Comparison of ENCODE assay signal across 15 cellular contexts in the genomic region with DNA sequence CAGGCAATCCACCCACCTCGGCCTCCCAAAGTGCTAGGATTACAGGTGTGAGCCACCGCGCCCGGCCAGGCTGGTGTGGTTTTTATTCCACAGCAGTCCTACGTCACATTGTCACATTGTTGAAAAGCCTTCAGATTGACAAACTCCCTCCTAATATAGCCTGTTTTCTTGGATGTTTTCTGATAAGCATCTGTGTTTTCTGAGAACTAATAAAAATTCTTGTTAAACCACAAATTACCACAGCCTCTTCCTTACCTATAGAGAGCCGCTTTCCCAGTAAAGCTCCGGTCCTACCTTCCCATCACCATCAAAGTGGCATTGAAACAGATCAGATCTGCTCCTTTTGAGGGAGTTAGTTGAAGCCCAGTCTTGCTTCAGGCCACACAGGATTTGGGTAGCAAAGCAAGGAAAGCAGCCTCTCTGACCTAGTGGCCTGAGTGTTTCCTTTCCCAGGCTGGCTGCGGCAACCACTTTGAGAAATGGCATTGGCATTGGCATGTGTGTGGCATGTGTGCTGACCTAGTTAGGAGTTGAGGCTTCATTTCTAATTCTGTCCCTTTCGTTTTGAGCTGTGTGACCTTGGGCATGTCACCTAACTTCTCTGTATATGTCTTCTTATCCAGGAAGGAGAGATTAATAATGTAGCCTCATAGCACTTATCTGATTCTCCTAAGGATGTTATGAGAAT. TPM values are rescaled to one million over a fixed set of nuclear protein-coding genes. Genes with fewer than 3 reads are reported as not detected.
DNase-seq lines count a peak whose midpoint lies in the region; ATAC-seq, FAIRE-seq and TF ChIP-seq lines count a peak whose summit lies in the region.
"Had no signal": no experiment of that assay in that cellular context is flagged by ENCODE, and none has a peak within 500 bp of the region (broad histone marks: within the 10 kb centered on the region; RNA-seq: fewer than 3 reads in every experiment).

No MANE protein-coding gene starts in this region.

- TF ChIP-seq CTCF in left ventricle myocardium inferior (IDR thresholded peaks at IDR 0.05; ENCODE audit: borderline replicate concordance): no peak
- TF ChIP-seq CTCF in endothelial cell of umbilical vein (IDR thresholded peaks at IDR 0.05; ENCODE audit: extremely low read depth in 1 of 2, insufficient read depth in 1 of 2, low read depth in 1 of 2, low read length in 2 of 2): no peak
- no peak for TF ChIP-seq CTCF in neural progenitor cell (IDR thresholded peaks at IDR 0.05)
- no peak for TF ChIP-seq CTCF in type B pancreatic cell (conservative IDR thresholded peaks at IDR 0.05)
- TF ChIP-seq CTCF in mammary epithelial cell (conservative IDR thresholded peaks at IDR 0.05 in 1 of 2, IDR thresholded peaks at IDR 0.05 in 1 of 2; ENCODE audit: extremely low read depth in 1 of 2, insufficient read depth in 1 of 2, low read depth in 1 of 2, low read length in 2 of 2): no peak

- H3K4me2 ChIP-seq in endothelial cell of umbilical vein (ENCODE audit: insufficient read depth, low read length): peak overlapping the region; percentile 57
- H3K4me2 ChIP-seq in neural progenitor cell: no peak overlapping the region
- no peak overlapping the region for H3K4me2 ChIP-seq in mammary epithelial cell (ENCODE audit: insufficient read depth, low read depth, low read length)

- ATAC-seq in Right ventricle myocardium inferior: no peak
- no peak for ATAC-seq in HG02885 (IDR thresholded peaks at IDR 0.05; ENCODE audit: poor library complexity, unreplicated experiment)

- DNase-seq in left ventricle myocardium inferior (no peak), Right ventricle myocardium inferior (ENCODE audit: missing footprints) (no peak), endothelial cell of umbilical vein (ENCODE audit: low read depth, low spot score) (peak; percentile 69), neural progenitor cell (ENCODE audit: low spot score) (no peak), type B pancreatic cell (ENCODE audit: extremely low spot score, unreplicated experiment) (no peak), mammary epithelial cell (no peak)
- DNase-seq in activated naive CD8-positive, alpha-beta T cell treated with anti-CD3 and anti-CD28 coated beads for 36 hours: no peak
- DNase-seq: activated T-cell treated with anti-CD3 and anti-CD28 coated beads, Interleukin-2, amount 50 U/mL, for 72 hours; NCI-H1092; NCI-H524; retina had no signal

- H3K9me1 ChIP-seq in endothelial cell of umbilical vein (replicated peaks; ENCODE audit: control insufficient read depth, extremely low read depth, insufficient read depth, low read length): no peaks in the 10 kb centered on the region

- H3K27ac Mint-ChIP-seq in neural progenitor cell (no peak overlapping the region), type B pancreatic cell (no peak overlapping the region)
- no peak overlapping the region for H3K27ac Mint-ChIP-seq in activated naive CD8-positive, alpha-beta T cell treated with anti-CD3 and anti-CD28 coated beads for 36 hours
- H3K27ac Mint-ChIP-seq: activated T-cell treated with anti-CD3 and anti-CD28 coated beads, Interleukin-2, amount 50 U/mL, for 72 hours had no signal

- no peak overlapping the region for H2AFZ ChIP-seq in endothelial cell of umbilical vein (ENCODE audit: low read depth, low read length)
- H2AFZ ChIP-seq in neural progenitor cell (replicated peaks): no peak overlapping the region
- no peak overlapping the region for H2AFZ ChIP-seq in mammary epithelial cell (ENCODE audit: low read depth, low read length)

- BruUV-seq in endothelial cell of umbilical vein (replicated peaks; lab: Mats Ljungman, UMichigan) (no TSS peak), mammary epithelial cell (replicated peaks; lab: Mats Ljungman, UMichigan) (no TSS peak)

- peaks cover 51% of the 10 kb centered on the region for H3K79me2 ChIP-seq in endothelial cell of umbilical vein (ENCODE audit: control insufficient read depth, insufficient read depth, low read length)
- H3K79me2 ChIP-seq in neural progenitor cell (ENCODE audit: low read depth): no peaks in the 10 kb centered on the region
- no peaks in the 10 kb centered on the region for H3K79me2 ChIP-seq in mammary epithelial cell (ENCODE audit: insufficient read depth, low read length)

- peaks cover 34% of the 10 kb centered on the region for H3K4me1 Mint-ChIP-seq in neural progenitor cell
- H3K4me1 Mint-ChIP-seq in type B pancreatic cell (ENCODE audit: unreplicated experiment): peaks cover 46% of the 10 kb centered on the region
- H3K4me1 Mint-ChIP-seq in activated naive CD8-positive, alpha-beta T cell treated with anti-CD3 and anti-CD28 coated beads for 36 hours: peaks cover 17% of the 10 kb centered on the region

- in situ Hi-C loops in mammary epithelial cell (cut with MboI; ENCODE audit: low sequenced_read_pairs in 2 of 2): no loop called here

- peaks cover 8% of the 10 kb centered on the region for H3F3A ChIP-seq in neural progenitor cell (ENCODE audit: low read depth)

- H3K9me3 Mint-ChIP-seq in neural progenitor cell: peaks cover 2% of the 10 kb centered on the region
- H3K9me3 Mint-ChIP-seq in type B pancreatic cell: no peaks in the 10 kb centered on the region
- no peaks in the 10 kb centered on the region for H3K9me3 Mint-ChIP-seq in activated naive CD8-positive, alpha-beta T cell treated with anti-CD3 and anti-CD28 coated beads for 36 hours

- intact Hi-C loops in left ventricle myocardium inferior (cut with micrococcal nuclease) (no loop called here), Right ventricle myocardium inferior (cut with DNase I) (no loop called here), endothelial cell of umbilical vein (cut with micrococcal nuclease) (no loop called here), mammary epithelial cell (cut with micrococcal nuclease) (no loop called here)

- H3K27ac ChIP-seq in left ventricle myocardium inferior (replicated peaks): peak overlapping the region; percentile 94
- H3K27ac ChIP-seq in endothelial cell of umbilical vein (ENCODE audit: insufficient read depth, low read depth, low read length): peak overlapping the region; percentile 96
- H3K27ac ChIP-seq in neural progenitor cell: peak overlapping the region; percentile 38
- no peak overlapping the region for H3K27ac ChIP-seq in mammary epithelial cell (ENCODE audit: insufficient read depth, low read depth, low read length)

- H3K27me3 Mint-ChIP-seq in neural progenitor cell (ENCODE audit: insufficient read depth, low read depth) (peaks cover 3% of the 10 kb centered on the region), type B pancreatic cell (peaks cover 2% of the 10 kb centered on the region)
- H3K27me3 Mint-ChIP-seq in activated naive CD8-positive, alpha-beta T cell treated with anti-CD3 and anti-CD28 coated beads for 36 hours: no peaks in the 10 kb centered on the region
- H3K27me3 Mint-ChIP-seq: brain had no signal

- H3K4me3 Mint-ChIP-seq in neural progenitor cell: no peak overlapping the region
- H3K4me3 Mint-ChIP-seq in type B pancreatic cell: no peak overlapping the region
- no peak overlapping the region for H3K4me3 Mint-ChIP-seq in activated naive CD8-positive, alpha-beta T cell treated with anti-CD3 and anti-CD28 coated beads for 36 hours
- H3K4me3 Mint-ChIP-seq: activated T-cell treated with anti-CD3 and anti-CD28 coated beads, Interleukin-2, amount 50 U/mL, for 72 hours; brain had no signal

- dilution Hi-C loops in endothelial cell of umbilical vein (cut with MboI; ENCODE audit: extremely low pct_ligation_motif_present, low sequenced_read_pairs) (no loop called here), mammary epithelial cell (cut with HindIII; ENCODE audit: low sequenced_read_pairs) (no loop called here)

- CTCF ChIA-PET in endothelial cell of umbilical vein (lab: Charles Lee): interaction anchor here (0.9 to 2.8 kb wide), 4 partner anchors 17 to 105 kb away, joined by 4 to 8 read pairs (median 4); no protein-coding TSS in a partner anchor
- CTCF ChIA-PET in mammary epithelial cell (lab: Charles Lee; ENCODE audit: low non-redundant PET): no interaction called here

- H3K36me3 ChIP-seq in left ventricle myocardium inferior: no peaks in the 10 kb centered on the region
- no peaks in the 10 kb centered on the region for H3K36me3 ChIP-seq in endothelial cell of umbilical vein (ENCODE audit: control insufficient read depth in 2 of 2, extremely low read depth in 1 of 2, insufficient read depth in 2 of 2, low read length in 2 of 2)
- H3K36me3 ChIP-seq in neural progenitor cell: no peaks in the 10 kb centered on the region
- H3K36me3 ChIP-seq in mammary epithelial cell (ENCODE audit: insufficient read depth, low read length): no peaks in the 10 kb centered on the region
- H3K36me3 ChIP-seq: thoracic aorta had no signal

- no peak for TF ChIP-seq POLR2A in endothelial cell of umbilical vein (IDR thresholded peaks at IDR 0.05; ENCODE audit: low read depth, low read length)

- peaks cover 3% of the 10 kb centered on the region for H3K36me3 Mint-ChIP-seq in neural progenitor cell
- H3K36me3 Mint-ChIP-seq in type B pancreatic cell: no peaks in the 10 kb centered on the region
- no peaks in the 10 kb centered on the region for H3K36me3 Mint-ChIP-seq in activated naive CD8-positive, alpha-beta T cell treated with anti-CD3 and anti-CD28 coated beads for 36 hours

- H3K4me1 ChIP-seq in left ventricle myocardium inferior (peaks cover 97% of the 10 kb centered on the region), endothelial cell of umbilical vein (ENCODE audit: control insufficient read depth, extremely low read depth, insufficient read depth, low read length) (peaks cover 75% of the 10 kb centered on the region), neural progenitor cell (peaks cover 30% of the 10 kb centered on the region), mammary epithelial cell (ENCODE audit: insufficient read depth, low read length) (peaks cover 17% of the 10 kb centered on the region)

- H4K20me1 ChIP-seq in endothelial cell of umbilical vein (replicated peaks; ENCODE audit: control insufficient read depth, extremely low read depth, insufficient read depth, low read length) (no peaks in the 10 kb centered on the region), neural progenitor cell (ENCODE audit: low read depth) (peaks cover 6% of the 10 kb centered on the region), mammary epithelial cell (ENCODE audit: insufficient read depth, low read length) (no peaks in the 10 kb centered on the region)

- 96% methylated on average over 9 of the region's 9 CpGs for WGBS in mammary epithelial cell (ENCODE audit: low coverage, missing lambda C conversion rate)

- H3K9ac ChIP-seq in endothelial cell of umbilical vein (replicated peaks; ENCODE audit: extremely low read depth, insufficient read depth, low read length): peak overlapping the region; percentile 12
- no peak overlapping the region for H3K9ac ChIP-seq in neural progenitor cell
- H3K9ac ChIP-seq in mammary epithelial cell (ENCODE audit: insufficient read depth, low read length): no peak overlapping the region

- H3K9me3 ChIP-seq in left ventricle myocardium inferior (replicated peaks) (no peaks in the 10 kb centered on the region), endothelial cell of umbilical vein (replicated peaks; ENCODE audit: control insufficient read depth, insufficient read depth, low read length) (no peaks in the 10 kb centered on the region), neural progenitor cell (ENCODE audit: low read depth) (no peaks in the 10 kb centered on the region), mammary epithelial cell (replicated peaks; ENCODE audit: insufficient read depth, low read length) (peaks cover 2% of the 10 kb centered on the region)
- H3K9me3 ChIP-seq: thoracic aorta had no signal

- H3K27me3 ChIP-seq in left ventricle myocardium inferior (ENCODE audit: low read depth) (no peaks in the 10 kb centered on the region), endothelial cell of umbilical vein (ENCODE audit: control insufficient read depth in 2 of 2, insufficient read depth in 2 of 2, low read length in 2 of 2) (no peaks in the 10 kb centered on the region), neural progenitor cell (no peaks in the 10 kb centered on the region), mammary epithelial cell (ENCODE audit: insufficient read depth, low read length) (no peaks in the 10 kb centered on the region)

- H3K4me3 ChIP-seq in left ventricle myocardium inferior (peak overlapping the region; percentile 74), endothelial cell of umbilical vein (replicated peaks in 1 of 3; ENCODE audit: insufficient read depth in 1 of 3, low read depth in 1 of 3, low read length in 3 of 3) (no peak overlapping the region), neural progenitor cell (no peak overlapping the region), mammary epithelial cell (replicated peaks in 1 of 3; ENCODE audit: insufficient read depth in 1 of 3, low read depth in 2 of 3, low read length in 3 of 3) (no peak overlapping the region)
- H3K4me3 ChIP-seq: thoracic aorta had no signal

- POLR2A ChIA-PET in endothelial cell of umbilical vein (lab: Charles Lee): no interaction called here

- FAIRE-seq in endothelial cell of umbilical vein (lab: Jason Lieb, UNC): peak; percentile 48
- FAIRE-seq: endometrium had no signal

RNA-seq across cellular contexts. Expression of a gene that starts 1.7 kb away (rescaled TPM):
- total RNA-seq in left ventricle myocardium inferior: 172 TPM
- total RNA-seq in Right ventricle myocardium inferior: 206 TPM
- 127 and 135 TPM in 2 replicates for total RNA-seq in endothelial cell of umbilical vein
- 167 and 174 TPM in 2 replicates for polyA plus RNA-seq in endothelial cell of umbilical vein
- polyA plus RNA-seq in endothelial cell of umbilical vein (2011; cell fraction: cytosol; rRNA removed): 167 and 187 TPM in 2 replicates
- polyA plus RNA-seq in endothelial cell of umbilical vein (2011; cell fraction: nucleus; rRNA removed): 71.4 and 78.6 TPM in 2 replicates
- polyA plus RNA-seq in endothelial cell of umbilical vein (2012): 153 and 185 TPM in 2 replicates
- 66.6 and 89.4 TPM in 2 replicates for polyA minus RNA-seq in endothelial cell of umbilical vein
- 6.9 TPM for polyA minus RNA-seq in endothelial cell of umbilical vein (2011; cell fraction: cytosol; rRNA and poly(A)+ RNA removed)
- polyA minus RNA-seq in endothelial cell of umbilical vein (2011; cell fraction: nucleus; rRNA and poly(A)+ RNA removed): 29.8 and 37.1 TPM in 2 replicates
- total RNA-seq in neural progenitor cell (ENCODE audit: low replicate concordance): 40.6 and 64.6 TPM in 2 replicates
- 13.9 and 24.3 TPM in 2 replicates for total RNA-seq in type B pancreatic cell (ENCODE audit: low replicate concordance)
- total RNA-seq in activated naive CD8-positive, alpha-beta T cell treated with anti-CD3 and anti-CD28 coated beads for 36 hours: 1 to 10 TPM; 8.8 to 9.2 TPM
- total RNA-seq in mammary epithelial cell: 10 to 100 TPM; 13.7 to 15.2 TPM
- polyA plus RNA-seq in mammary epithelial cell: 9.7 TPM
- polyA minus RNA-seq in mammary epithelial cell: 10.6 TPM

RNA-seq across cellular contexts. Expression of a gene that starts 58.9 kb away (rescaled TPM):
- total RNA-seq in left ventricle myocardium inferior (88.4 TPM), Right ventricle myocardium inferior (82.4 TPM), endothelial cell of umbilical vein (83.7 TPM in 2 replicates), neural progenitor cell (ENCODE audit: low replicate concordance) (32.9 and 38.8 TPM in 2 replicates), type B pancreatic cell (ENCODE audit: low replicate concordance) (47.1 and 65.6 TPM in 2 replicates), mammary epithelial cell (100 to 1,000 TPM; 101 to 153 TPM)
- polyA plus RNA-seq in endothelial cell of umbilical vein (177 and 181 TPM in 2 replicates), mammary epithelial cell (169 TPM)
- polyA plus RNA-seq in endothelial cell of umbilical vein (2011; cell fraction: cytosol; rRNA removed): 98.8 and 101 TPM in 2 replicates
- 73.0 TPM in 2 replicates for polyA plus RNA-seq in endothelial cell of umbilical vein (2011; cell fraction: nucleus; rRNA removed)
- 90.8 and 99.9 TPM in 2 replicates for polyA plus RNA-seq in endothelial cell of umbilical vein (2012)
- polyA minus RNA-seq in endothelial cell of umbilical vein (365 and 372 TPM in 2 replicates), mammary epithelial cell (194 TPM)
- 119 TPM for polyA minus RNA-seq in endothelial cell of umbilical vein (2011; cell fraction: cytosol; rRNA and poly(A)+ RNA removed)
- polyA minus RNA-seq in endothelial cell of umbilical vein (2011; cell fraction: nucleus; rRNA and poly(A)+ RNA removed): 65.2 and 81.4 TPM in 2 replicates
- total RNA-seq in activated naive CD8-positive, alpha-beta T cell treated with anti-CD3 and anti-CD28 coated beads for 36 hours: 10 to 100 TPM; 38.8 to 43.6 TPM
